ENCODE assay signal across 16 cellular contexts in the genomic region with DNA sequence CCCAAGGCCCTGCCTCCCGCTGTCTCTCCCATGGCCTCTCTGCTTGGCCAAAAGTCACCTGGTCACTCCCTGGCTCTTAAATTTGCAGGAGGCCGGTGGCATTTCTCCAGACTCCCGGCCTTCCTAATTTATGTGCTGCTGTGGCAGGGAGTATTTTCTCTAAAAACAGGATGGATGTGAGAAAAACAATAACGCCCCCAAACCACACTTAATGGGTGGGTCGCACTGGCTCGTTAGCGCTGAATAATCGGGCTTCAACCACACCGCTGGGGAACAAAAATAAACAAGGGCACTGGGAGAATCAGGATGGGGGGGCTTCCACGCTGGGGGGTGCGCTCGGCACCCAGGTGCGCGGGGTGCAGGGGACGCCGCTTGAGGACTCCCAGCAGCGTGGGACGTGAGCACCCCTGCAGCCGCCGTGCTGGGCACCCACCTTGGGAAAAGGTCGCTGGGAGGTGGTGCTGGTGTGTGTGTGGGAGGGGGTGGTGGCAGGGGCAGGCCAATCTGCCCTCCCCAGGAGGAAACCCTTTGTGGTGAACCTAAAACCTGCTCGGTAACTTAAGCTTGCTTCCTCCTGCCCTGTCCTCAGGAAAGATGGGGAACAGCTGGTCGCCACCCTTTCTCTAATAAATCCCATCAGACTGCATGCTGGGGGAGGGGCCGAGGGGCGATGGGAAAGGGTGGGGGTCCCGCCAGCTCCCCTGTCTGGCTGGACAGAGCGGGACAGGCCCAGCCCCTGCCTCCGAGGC.
DNase-seq lines count a peak whose midpoint lies in the region; ATAC-seq and TF ChIP-seq lines count a peak whose summit lies in the region.
"Had no signal": no experiment of that assay in that cellular context is flagged by ENCODE, and none has a peak within 500 bp of the region (broad histone marks: within the 10 kb centered on the region; RNA-seq: fewer than 3 reads in every experiment).

No MANE protein-coding gene starts in this region.

- peak overlapping the region; percentile 26 for H2AFZ ChIP-seq in mammary epithelial cell (ENCODE audit: low read depth, low read length)
- H2AFZ ChIP-seq in PC-3 (ENCODE audit: low read length): no peak overlapping the region
- H2AFZ ChIP-seq in H9 (ENCODE audit: low read length): no peak overlapping the region

- no peaks in the 10 kb centered on the region for H3K79me1 ChIP-seq in H9 (ENCODE audit: insufficient read depth, low read depth, low read length, poor library complexity, severe bottlenecking)

- DNase-seq in mammary epithelial cell (no peak), MCF 10A (ENCODE audit: unreplicated experiment) (no peak), PC-3 (no peak), glutamatergic neuron (no peak), spleen (peak; percentile 42), H9 (no peak), iPS-NIHi11 (ENCODE audit: low spot score) (no peak)
- DNase-seq: CD8-positive, alpha-beta T cell; DND-41; GDM1; KBM-7; NCI-H1092; NCI-H446; NCI-H774; SIG-M5 had no signal

- H3K27me3 ChIP-seq in mammary epithelial cell (ENCODE audit: insufficient read depth, low read length): peaks cover 22% of the 10 kb centered on the region
- H3K27me3 ChIP-seq in PC-3 (ENCODE audit: low read length): peaks cover 66% of the 10 kb centered on the region
- peaks cover 0 to 91% (median 62%) of the 10 kb centered on the region in 7 donors for H3K27me3 ChIP-seq in spleen (replicated peaks in 1 of 7)
- H3K27me3 ChIP-seq in H9 (ENCODE audit: insufficient read depth, low read length): no peaks in the 10 kb centered on the region

- no peak overlapping the region for H2BK12ac ChIP-seq in H9 (ENCODE audit: insufficient read length, low read depth, low read length)

- no peak for ATAC-seq in PC-3
- ATAC-seq in HG03571 (IDR thresholded peaks at IDR 0.05; ENCODE audit: unreplicated experiment): no peak
- ATAC-seq: CD8-positive, alpha-beta T cell had no signal

- H3K9ac ChIP-seq in mammary epithelial cell (ENCODE audit: insufficient read depth, low read length) (no peak overlapping the region), PC-3 (ENCODE audit: low read length) (no peak overlapping the region), H9 (ENCODE audit: extremely low read depth, insufficient read length, low read length) (no peak overlapping the region)

- H3K9me2 ChIP-seq in PC-3 (replicated peaks; ENCODE audit: low read length): no peaks in the 10 kb centered on the region

- H3K4me3 Mint-ChIP-seq in MCF 10A (ENCODE audit: unreplicated experiment) (no peak overlapping the region), glutamatergic neuron (ENCODE audit: unreplicated experiment) (no peak overlapping the region), H9 (no peak overlapping the region)
- H3K4me3 Mint-ChIP-seq: CD8-positive, alpha-beta T cell had no signal

- TF ChIP-seq POLR2A in spleen (IDR thresholded peaks at IDR 0.05): no peak

- intact Hi-C loops in mammary epithelial cell (cut with micrococcal nuclease): no loop called here
- intact Hi-C loops in MCF 10A (cut with micrococcal nuclease): no loop called here
- intact Hi-C loops in PC-3 (cut with micrococcal nuclease): no loop called here
- intact Hi-C loops in spleen (cut with DNase I; ENCODE audit: low total_unique reads): no loop called here

- BruUV-seq in mammary epithelial cell (replicated peaks; lab: Mats Ljungman, UMichigan): no TSS peak
- BruUV-seq in MCF 10A (replicated peaks; lab: Mats Ljungman, UMichigan): no TSS peak
- BruUV-seq in PC-3 (replicated peaks; lab: Mats Ljungman, UMichigan): no TSS peak

- no peak overlapping the region for H3K4ac ChIP-seq in H9 (ENCODE audit: low read depth, low read length)

- H3K23me2 ChIP-seq in H9 (ENCODE audit: insufficient read length, low read depth, low read length, poor library complexity, severe bottlenecking): no peaks in the 10 kb centered on the region

- H2AK5ac ChIP-seq in H9 (ENCODE audit: insufficient read length, low read length): no peak overlapping the region

- in situ Hi-C loops in mammary epithelial cell (cut with MboI; ENCODE audit: low sequenced_read_pairs in 2 of 2): no loop called here

- H3K9me3 Mint-ChIP-seq in MCF 10A (ENCODE audit: unreplicated experiment): no peaks in the 10 kb centered on the region
- peaks cover 4% of the 10 kb centered on the region for H3K9me3 Mint-ChIP-seq in glutamatergic neuron (ENCODE audit: unreplicated experiment)
- H3K9me3 Mint-ChIP-seq in H9: no peaks in the 10 kb centered on the region
- H3K9me3 Mint-ChIP-seq: CD8-positive, alpha-beta T cell had no signal

- no peak overlapping the region for H3K56ac ChIP-seq in H9 (ENCODE audit: insufficient read length, low read depth, low read length)

- H3K27ac ChIP-seq in mammary epithelial cell (ENCODE audit: insufficient read depth, low read depth, low read length): no peak overlapping the region
- H3K27ac ChIP-seq in PC-3 (ENCODE audit: low read length): no peak overlapping the region
- H3K27ac ChIP-seq in spleen: no peak overlapping the region
- H3K27ac ChIP-seq in H9 (ENCODE audit: insufficient read length, low read depth, low read length): no peak overlapping the region

- no peak overlapping the region for H2BK20ac ChIP-seq in H9 (ENCODE audit: low read depth, low read length, poor library complexity, severe bottlenecking)

- H3F3A ChIP-seq in PC-3 (ENCODE audit: low read length, unreplicated experiment): no peaks in the 10 kb centered on the region

- no peak overlapping the region for H4K91ac ChIP-seq in H9 (ENCODE audit: insufficient read length, low read depth, low read length)

- no peak overlapping the region for H3T11ph ChIP-seq in H9 (ENCODE audit: low read length)

- POLR2A ChIA-PET in MCF 10A (lab: Yijun Ruan, JAX): no interaction called here
- POLR2A ChIA-PET in PC-3 (lab: Charles Lee; ENCODE audit: unreplicated experiment): interaction anchor here (0.7 kb wide), 1 partner anchor 77 kb away, joined by 3 read pairs; no protein-coding TSS in a partner anchor

- TF ChIP-seq CTCF in mammary epithelial cell (conservative IDR thresholded peaks at IDR 0.05 in 1 of 2, IDR thresholded peaks at IDR 0.05 in 1 of 2; ENCODE audit: extremely low read depth in 1 of 2, insufficient read depth in 1 of 2, low read depth in 1 of 2, low read length in 2 of 2) (no peak), MCF 10A (IDR thresholded peaks at IDR 0.05; ENCODE audit: unreplicated experiment) (no peak), PC-3 (conservative IDR thresholded peaks at IDR 0.05; ENCODE audit: low read depth, low read length) (no peak), glutamatergic neuron (IDR thresholded peaks at IDR 0.05; ENCODE audit: partially characterized antibody, unreplicated experiment) (no peak), spleen (IDR thresholded peaks at IDR 0.05 in 8 of 11, conservative IDR thresholded peaks at IDR 0.05 in 3 of 11) (no peak), H9 (conservative IDR thresholded peaks at IDR 0.05) (no peak)

- H3K23ac ChIP-seq in H9 (ENCODE audit: insufficient read length, low read depth, low read length): no peak overlapping the region

- no peak overlapping the region for H3K14ac ChIP-seq in H9 (ENCODE audit: insufficient read depth, low read length)

- no peak overlapping the region for H3K4me2 ChIP-seq in mammary epithelial cell (ENCODE audit: insufficient read depth, low read depth, low read length)
- peak overlapping the region; percentile 38; the same call in 1 of the 2 replicates for H3K4me2 ChIP-seq in PC-3 (ENCODE audit: low read length)
- no peak overlapping the region for H3K4me2 ChIP-seq in H9 (ENCODE audit: insufficient read depth, insufficient read length, low read length)

- no peak overlapping the region for H3K27ac Mint-ChIP-seq in MCF 10A (ENCODE audit: low read depth, unreplicated experiment)
- H3K27ac Mint-ChIP-seq in glutamatergic neuron (ENCODE audit: unreplicated experiment): peak overlapping the region; percentile 62
- peak overlapping the region in 1 of 3 experiments; percentile 79; a peak in 1 of 7 replicates for H3K27ac Mint-ChIP-seq in H9
- H3K27ac Mint-ChIP-seq: CD8-positive, alpha-beta T cell had no signal

- H3K18ac ChIP-seq in H9 (ENCODE audit: insufficient read length, low read depth, low read length): no peak overlapping the region

- peaks cover 2% of the 10 kb centered on the region for H3K4me1 ChIP-seq in mammary epithelial cell (ENCODE audit: insufficient read depth, low read length)
- peaks cover 5% of the 10 kb centered on the region; the same call in 1 of the 2 replicates for H3K4me1 ChIP-seq in PC-3 (ENCODE audit: insufficient read depth, low read length)
- no peaks in the 10 kb centered on the region for H3K4me1 ChIP-seq in spleen
- no peaks in the 10 kb centered on the region for H3K4me1 ChIP-seq in H9 (ENCODE audit: insufficient read depth, low read length)

- H2BK5ac ChIP-seq in H9 (ENCODE audit: insufficient read length, low read length): no peak overlapping the region

- no peaks in the 10 kb centered on the region for H4K20me1 ChIP-seq in mammary epithelial cell (ENCODE audit: insufficient read depth, low read length)
- H4K20me1 ChIP-seq in PC-3 (ENCODE audit: low read length): no peaks in the 10 kb centered on the region
- no peaks in the 10 kb centered on the region for H4K20me1 ChIP-seq in H9 (ENCODE audit: control insufficient read depth, insufficient read depth, insufficient read length)

- H3K27me3 Mint-ChIP-seq in MCF 10A (ENCODE audit: insufficient read depth, unreplicated experiment) (peaks cover 25% of the 10 kb centered on the region), glutamatergic neuron (ENCODE audit: unreplicated experiment) (peaks cover 4% of the 10 kb centered on the region), H9 (ENCODE audit: low read depth) (peaks cover 5% of the 10 kb centered on the region)

- CTCF ChIA-PET in mammary epithelial cell (lab: Charles Lee; ENCODE audit: low non-redundant PET) (no interaction called here), MCF 10A (lab: Yijun Ruan, JAX) (no interaction called here), PC-3 (lab: Charles Lee) (no interaction called here)

- no peak overlapping the region for H4K5ac ChIP-seq in H9 (ENCODE audit: insufficient read length, low read depth, low read length)

- no peaks in the 10 kb centered on the region for H3K79me2 ChIP-seq in mammary epithelial cell (ENCODE audit: insufficient read depth, low read length)
- H3K79me2 ChIP-seq in PC-3 (ENCODE audit: low read length): no peaks in the 10 kb centered on the region
- H3K79me2 ChIP-seq in H9 (ENCODE audit: insufficient read depth, low read length): no peaks in the 10 kb centered on the region

- no peak overlapping the region for H2BK15ac ChIP-seq in H9 (ENCODE audit: low read depth, low read length)

- no peak overlapping the region for H4K8ac ChIP-seq in H9 (replicated peaks; ENCODE audit: insufficient read length, low read depth, low read length)

- H3K4me3 ChIP-seq in mammary epithelial cell (replicated peaks in 1 of 3; ENCODE audit: insufficient read depth in 1 of 3, low read depth in 2 of 3, low read length in 3 of 3): no peak overlapping the region
- H3K4me3 ChIP-seq in PC-3 (ENCODE audit: low read length): peak overlapping the region; percentile 26; the same call in 1 of the 2 replicates
- H3K4me3 ChIP-seq in spleen: no peak overlapping the region

- no peaks in the 10 kb centered on the region for H3K4me1 Mint-ChIP-seq in MCF 10A (ENCODE audit: insufficient read depth, unreplicated experiment)
- H3K4me1 Mint-ChIP-seq in glutamatergic neuron (ENCODE audit: low read depth, unreplicated experiment): peaks cover 16% of the 10 kb centered on the region
- peaks cover 0 to 2% of the 10 kb centered on the region in 2 experiments; a peak in 1 of 4 replicates for H3K4me1 Mint-ChIP-seq in H9

- H3K9me3 ChIP-seq in mammary epithelial cell (replicated peaks; ENCODE audit: insufficient read depth, low read length) (no peaks in the 10 kb centered on the region), PC-3 (ENCODE audit: low read length) (no peaks in the 10 kb centered on the region), spleen (no peaks in the 10 kb centered on the region), H9 (ENCODE audit: control insufficient read depth, low read depth, low read length) (no peaks in the 10 kb centered on the region)

- no peak overlapping the region for H2BK120ac ChIP-seq in H9 (ENCODE audit: low read depth, low read length, poor library complexity, severe bottlenecking)

- 7% methylated on average over 6 of the region's 28 CpGs for WGBS in mammary epithelial cell (ENCODE audit: low coverage, missing lambda C conversion rate)
- WGBS in spleen, 5 donors: 19 to 35% (median 25%) methylated on average over 22 to 28 of the region's 28 CpGs
- no CpG with 5 or more reads among the region's 28 CpGs for WGBS in H9 (ENCODE audit: extremely low coverage, insufficient read length, low lambda C conversion rate)

- no peaks in the 10 kb centered on the region for H3K36me3 Mint-ChIP-seq in MCF 10A (ENCODE audit: insufficient read depth, unreplicated experiment)
- no peaks in the 10 kb centered on the region for H3K36me3 Mint-ChIP-seq in glutamatergic neuron (ENCODE audit: unreplicated experiment)
- no peaks in the 10 kb centered on the region for H3K36me3 Mint-ChIP-seq in H9 (ENCODE audit: insufficient read depth in 1 of 3, low read depth in 3 of 3)
- H3K36me3 Mint-ChIP-seq: CD8-positive, alpha-beta T cell had no signal

- H3K36me3 ChIP-seq in mammary epithelial cell (ENCODE audit: insufficient read depth, low read length): no peaks in the 10 kb centered on the region
- no peaks in the 10 kb centered on the region for H3K36me3 ChIP-seq in PC-3 (ENCODE audit: low read depth, low read length)
- H3K36me3 ChIP-seq in spleen: no peaks in the 10 kb centered on the region

- dilution Hi-C loops in mammary epithelial cell (cut with HindIII; ENCODE audit: low sequenced_read_pairs): no loop called here
